Comparison of ENCODE assay signal across 8 cellular contexts in genomic region chr7:102463841-102464576, GRCh38. TPM values are rescaled to one million over a fixed set of nuclear protein-coding genes. Genes with fewer than 3 reads are reported as not detected.
DNase-seq lines count a peak whose midpoint lies in the region; ATAC-seq and TF ChIP-seq lines count a peak whose summit lies in the region.

No MANE protein-coding gene starts in this region.

- H3K9me3 Mint-ChIP-seq in neural progenitor cell: no peaks in the 10 kb centered on the region

- peaks cover 2% of the 10 kb centered on the region for H3K36me3 ChIP-seq in fibroblast of lung (ENCODE audit: control insufficient read depth, insufficient read depth, low read length)
- H3K36me3 ChIP-seq in neural progenitor cell: no peaks in the 10 kb centered on the region

- TF ChIP-seq CTCF in fibroblast of lung (conservative IDR thresholded peaks at IDR 0.05 in 1 of 2, IDR thresholded peaks at IDR 0.05 in 1 of 2; ENCODE audit: low read depth in 1 of 2, low read length in 2 of 2): no peak
- no peak for TF ChIP-seq CTCF in neural progenitor cell (IDR thresholded peaks at IDR 0.05)

- H2AFZ ChIP-seq in fibroblast of lung (ENCODE audit: low read length): peak overlapping the region; percentile 86
- H2AFZ ChIP-seq in neural progenitor cell (replicated peaks): peak overlapping the region; percentile 100

- H3K9ac ChIP-seq in fibroblast of lung (ENCODE audit: insufficient read depth, low read length) (peak overlapping the region; percentile 87), neural progenitor cell (peak overlapping the region; percentile 92)

- peak overlapping the region; percentile 72 for H3K27ac Mint-ChIP-seq in T-helper 17 cell
- H3K27ac Mint-ChIP-seq in neural progenitor cell: peak overlapping the region; percentile 88

- peaks cover 17% of the 10 kb centered on the region for H3K79me2 ChIP-seq in fibroblast of lung (ENCODE audit: control insufficient read depth, insufficient read depth, low read length)
- peaks cover 23% of the 10 kb centered on the region for H3K79me2 ChIP-seq in neural progenitor cell (ENCODE audit: low read depth)

- H3K4me2 ChIP-seq in fibroblast of lung (ENCODE audit: extremely low read depth, insufficient read depth, low read length) (peak overlapping the region; percentile 100), neural progenitor cell (peak overlapping the region; percentile 99)

- no peaks in the 10 kb centered on the region for H3K27me3 ChIP-seq in fibroblast of lung (ENCODE audit: control insufficient read depth, insufficient read depth, low read length)
- H3K27me3 ChIP-seq in neural progenitor cell: no peaks in the 10 kb centered on the region

- H3K9me3 ChIP-seq in T-helper 17 cell (ENCODE audit: control insufficient read depth, low read length, poor library complexity, severe bottlenecking): no peaks in the 10 kb centered on the region
- H3K9me3 ChIP-seq in fibroblast of lung (ENCODE audit: control insufficient read depth, insufficient read depth, low read depth, low read length): no peaks in the 10 kb centered on the region
- H3K9me3 ChIP-seq in neural progenitor cell (ENCODE audit: low read depth): no peaks in the 10 kb centered on the region

- H3K27me3 Mint-ChIP-seq in T-helper 17 cell (no peaks in the 10 kb centered on the region), neural progenitor cell (ENCODE audit: insufficient read depth, low read depth) (peaks cover 6% of the 10 kb centered on the region)

- ATAC-seq in Right ventricle myocardium inferior: peak; percentile 2
- no peak for ATAC-seq in T-helper 17 cell

- H3F3A ChIP-seq in neural progenitor cell (ENCODE audit: low read depth): no peaks in the 10 kb centered on the region

- DNase-seq in Right ventricle myocardium inferior (ENCODE audit: missing footprints) (no peak), cardiac septum (ENCODE audit: low spot score) (no peak), T-helper 17 cell (no peak), fibroblast of lung (ENCODE audit: low read depth in 2 of 2) (no peak), neural progenitor cell (ENCODE audit: low spot score) (peak; percentile 29), globus pallidus (ENCODE audit: low spot score) (no peak), DMS79 (lab: John Stamatoyannopoulos, UW) (no peak), NCI-H187 (lab: John Stamatoyannopoulos, UW) (no peak)

- H4K20me1 ChIP-seq in fibroblast of lung (ENCODE audit: control insufficient read depth, extremely low read depth, insufficient read depth, low read length) (no peaks in the 10 kb centered on the region), neural progenitor cell (ENCODE audit: low read depth) (peaks cover 5% of the 10 kb centered on the region)

- peaks cover 9% of the 10 kb centered on the region for H3K4me1 ChIP-seq in fibroblast of lung (ENCODE audit: control insufficient read depth, extremely low read depth, insufficient read depth, low read length)
- H3K4me1 ChIP-seq in neural progenitor cell: no peaks in the 10 kb centered on the region

- intact Hi-C loops in Right ventricle myocardium inferior (cut with DNase I): loop anchor here (5.0 kb wide), 1 partner anchor 52 kb away; no protein-coding TSS in a partner anchor
- intact Hi-C loops in cardiac septum (cut with DNase I): no loop called here

- H3K4me3 ChIP-seq in fibroblast of lung (replicated peaks in 1 of 4; ENCODE audit: control extremely low read depth in 1 of 4, insufficient read depth in 1 of 4, low read depth in 3 of 4, low read length in 4 of 4) (peak overlapping the region; percentile 74 to 98 (median 86)), neural progenitor cell (peak overlapping the region; percentile 99)

- H3K4me1 Mint-ChIP-seq in T-helper 17 cell (peaks cover 26% of the 10 kb centered on the region), neural progenitor cell (peaks cover 17% of the 10 kb centered on the region)

- H3K27ac ChIP-seq in fibroblast of lung (ENCODE audit: insufficient read depth, low read length) (peak overlapping the region; percentile 72), neural progenitor cell (no peak overlapping the region)

- H3K36me3 Mint-ChIP-seq in T-helper 17 cell (ENCODE audit: low read depth) (no peaks in the 10 kb centered on the region), neural progenitor cell (peaks cover 4% of the 10 kb centered on the region)

- H3K4me3 Mint-ChIP-seq in T-helper 17 cell (peak overlapping the region; percentile 91), neural progenitor cell (peak overlapping the region; percentile 96)

RNA-seq across cellular contexts. Expression of gene ALKBH4, which starts 0.7 kb away (rescaled TPM):
- total RNA-seq in Right ventricle myocardium inferior (5.8 TPM), cardiac septum (6.5 TPM), T-helper 17 cell (1 to 10 TPM; 4.4 to 5.5 TPM), fibroblast of lung (11.6 and 13.2 TPM in 2 replicates), neural progenitor cell (ENCODE audit: low replicate concordance) (6.5 and 50.7 TPM in 2 replicates)
- polyA plus RNA-seq in fibroblast of lung: 3.7 and 4.3 TPM in 2 replicates
- 6.8 and 9.4 TPM in 2 replicates for polyA plus RNA-seq in fibroblast of lung (2012)
- 3.7 and 9.0 TPM in 2 replicates for polyA minus RNA-seq in fibroblast of lung (ENCODE audit: low replicate concordance)

RNA-seq across cellular contexts. Expression of gene LRWD1, which starts 0.8 kb away (rescaled TPM):
- total RNA-seq in Right ventricle myocardium inferior (10.0 TPM), cardiac septum (9.9 TPM), T-helper 17 cell (10 to 100 TPM; 13.5 to 15.2 TPM), fibroblast of lung (14.5 and 18.7 TPM in 2 replicates), neural progenitor cell (ENCODE audit: low replicate concordance) (16.9 and 31.8 TPM in 2 replicates)
- 7.4 and 12.1 TPM in 2 replicates for polyA plus RNA-seq in fibroblast of lung
- 10.0 and 16.9 TPM in 2 replicates for polyA plus RNA-seq in fibroblast of lung (2012)
- polyA minus RNA-seq in fibroblast of lung (ENCODE audit: low replicate concordance): 12.9 and 18.0 TPM in 2 replicates

RNA-seq across cellular contexts. Expression of gene POLR2J, which starts 14.7 kb away (rescaled TPM):
- total RNA-seq in Right ventricle myocardium inferior (49.0 TPM), cardiac septum (58.7 TPM), T-helper 17 cell (10 to 100 TPM; 35.6 to 37.9 TPM), fibroblast of lung (27.0 and 37.2 TPM in 2 replicates), neural progenitor cell (ENCODE audit: low replicate concordance) (11.4 and 26.2 TPM in 2 replicates)
- polyA plus RNA-seq in fibroblast of lung: 55.3 and 91.2 TPM in 2 replicates
- polyA plus RNA-seq in fibroblast of lung (2012): 67.2 and 94.6 TPM in 2 replicates
- 8.0 and 13.8 TPM in 2 replicates for polyA minus RNA-seq in fibroblast of lung (ENCODE audit: low replicate concordance)

RNA-seq across cellular contexts. Expression of gene ORAI2, which starts 30.6 kb away (rescaled TPM):
- total RNA-seq in Right ventricle myocardium inferior (3.0 TPM), cardiac septum (6.8 TPM), T-helper 17 cell (10 to 100 TPM; 33.9 to 50.5 TPM), fibroblast of lung (14.9 and 26.6 TPM in 2 replicates), neural progenitor cell (ENCODE audit: low replicate concordance) (15.7 and 21.9 TPM in 2 replicates)
- polyA plus RNA-seq in fibroblast of lung: 20.3 and 22.1 TPM in 2 replicates
- 40.1 and 40.2 TPM in 2 replicates for polyA plus RNA-seq in fibroblast of lung (2012)
- 62.5 and 69.8 TPM in 2 replicates for polyA minus RNA-seq in fibroblast of lung (ENCODE audit: low replicate concordance)

RNA-seq across cellular contexts. Expression of gene RASA4B, which starts 53.6 kb away (rescaled TPM):
- 7.8 TPM for total RNA-seq in Right ventricle myocardium inferior
- 6.3 TPM for total RNA-seq in cardiac septum
- 10 to 100 TPM; 20.7 to 23.7 TPM for total RNA-seq in T-helper 17 cell
- 1.5 and 2.1 TPM in 2 replicates for total RNA-seq in fibroblast of lung
- polyA plus RNA-seq in fibroblast of lung: 0.68 and 1.4 TPM in 2 replicates
- 2.5 and 4.8 TPM in 2 replicates for polyA plus RNA-seq in fibroblast of lung (2012)
- polyA minus RNA-seq in fibroblast of lung (ENCODE audit: low replicate concordance): 3.6 TPM in 1 of 2 replicates, not detected in the other
- total RNA-seq in neural progenitor cell (ENCODE audit: low replicate concordance): 0.99 and 3.9 TPM in 2 replicates
